In genomic region chr11:65766535-65766934, GRCh38 we compare ENCODE assay signal across 16 cellular contexts. TPM values are rescaled to one million over a fixed set of nuclear protein-coding genes. Genes with fewer than 3 reads are reported as not detected.
DNase-seq lines count a peak whose midpoint lies in the region; ATAC-seq and TF ChIP-seq lines count a peak whose summit lies in the region.
"Had no signal": no experiment of that assay in that cellular context is flagged by ENCODE, and none has a peak within 500 bp of the region (broad histone marks: within the 10 kb centered on the region; RNA-seq: fewer than 3 reads in every experiment).

No MANE protein-coding gene starts in this region.

- intact Hi-C loops in left ventricle myocardium superior (cut with micrococcal nuclease): no loop called here

- POLR2A ChIA-PET in HEK293 (lab: Yijun Ruan, JAX): no interaction called here

- no peak overlapping the region for H3K27ac ChIP-seq in HEK293 (ENCODE audit: extremely low read depth, low read depth, low read length)
- H3K27ac ChIP-seq: parathyroid adenoma had no signal

- no peaks in the 10 kb centered on the region for H3K9me3 Mint-ChIP-seq in osteocyte (ENCODE audit: unreplicated experiment)
- H3K9me3 Mint-ChIP-seq: central memory CD8-positive, alpha-beta T cell had no signal

- no peaks in the 10 kb centered on the region for H3K27me3 Mint-ChIP-seq in osteocyte (ENCODE audit: unreplicated experiment)
- H3K27me3 Mint-ChIP-seq: central memory CD8-positive, alpha-beta T cell had no signal

- ATAC-seq in HG03521 (IDR thresholded peaks at IDR 0.05; ENCODE audit: unreplicated experiment) (no peak), left ventricle myocardium superior (no peak)

- H3K36me3 Mint-ChIP-seq in osteocyte (ENCODE audit: unreplicated experiment): peaks cover 3% of the 10 kb centered on the region
- H3K36me3 Mint-ChIP-seq: mesothelial cell of epicardium had no signal

- H3K4me1 Mint-ChIP-seq in osteocyte (ENCODE audit: unreplicated experiment): peaks cover 4% of the 10 kb centered on the region
- H3K4me1 Mint-ChIP-seq: mesothelial cell of epicardium had no signal

- TF ChIP-seq CTCF in HEK293 (tag by site-specific recombination; IDR thresholded peaks at IDR 0.05) (no peak), osteocyte (IDR thresholded peaks at IDR 0.05) (no peak)

- no peaks in the 10 kb centered on the region for H3K36me3 ChIP-seq in HEK293 (ENCODE audit: control insufficient read depth in 2 of 2, insufficient read depth in 1 of 2, low read length in 2 of 2)

- no peak overlapping the region for H3K27ac Mint-ChIP-seq in osteocyte (ENCODE audit: unreplicated experiment)
- H3K27ac Mint-ChIP-seq: mesothelial cell of epicardium had no signal

- no peak overlapping the region for H3K4me3 Mint-ChIP-seq in osteocyte (ENCODE audit: unreplicated experiment)
- H3K4me3 Mint-ChIP-seq: central memory CD8-positive, alpha-beta T cell; mesothelial cell of epicardium had no signal

- no peak overlapping the region for H3K4me3 ChIP-seq in HEK293 (ENCODE audit: low read depth, low read length)

- no peaks in the 10 kb centered on the region for H3K9me3 ChIP-seq in HEK293 (ENCODE audit: control insufficient read depth, insufficient read depth, low read depth, low read length)

- CTCF ChIA-PET in HEK293 (lab: Yijun Ruan, JAX): interaction anchor here (0.6 to 2.4 kb wide), 3 partner anchors 12 to 18 kb away, joined by 3 to 10 read pairs (median 3); no protein-coding TSS in a partner anchor

- DNase-seq in NCI-H226 (peak; percentile 39), amniotic stem cell (lab: John Stamatoyannopoulos, UW) (peak; percentile 5), osteocyte (ENCODE audit: extremely low spot score, unreplicated experiment) (peak; percentile 60), anterior cingulate cortex (lab: John Stamatoyannopoulos, UW) (no peak), left ventricle myocardium superior (no peak)
- DNase-seq in stimulated activated CD4-positive, alpha-beta T cell treated with anti-CD3 and anti-CD28 coated beads, Interleukin-4, amount 100 ng/mL, for 24 hours: no peak
- DNase-seq: activated effector memory CD4-positive, alpha-beta T cell treated with Interleukin-2 at 50 U/mL for 16 hours; DMS 273 treated with DMSO at 0.1 percent for 48 hours; erythroblast; NCI-H1105 treated with DMSO at 0.1 percent for 48 hours; stimulated activated CD4-positive, alpha-beta T cell treated with anti-CD3 and anti-CD28 coated beads, Interleukin-15, amount 100 ng/mL, for 24 hours had no signal

- H3K4me1 ChIP-seq in HEK293 (ENCODE audit: control insufficient read depth, insufficient read depth, low read length): no peaks in the 10 kb centered on the region
- H3K4me1 ChIP-seq: parathyroid adenoma had no signal

TF ChIP-seq in HEK293, 187 proteins besides CTCF, POLR2A, EP300 and RAD21:
- TF ChIP-seq SP7 (tag by site-specific recombination; IDR thresholded peaks at IDR 0.05) (peak; percentile 86), ZBTB10 (tag by site-specific recombination; IDR thresholded peaks at IDR 0.05) (no peak)

RNA-seq across cellular contexts. Expression of gene AP5B1, which starts 14.2 kb away (rescaled TPM):
- 19.0 and 21.0 TPM in 2 replicates for total RNA-seq in osteocyte
- 6.7 TPM for total RNA-seq in left ventricle myocardium superior

RNA-seq across cellular contexts. Expression of gene OVOL1, which starts 20.3 kb away (rescaled TPM):
- total RNA-seq in osteocyte (not detected in 2 replicates), left ventricle myocardium superior (not detected)

RNA-seq across cellular contexts. Expression of gene RNASEH2C, which starts 45.9 kb away (rescaled TPM):
- total RNA-seq in osteocyte (54.2 and 55.6 TPM in 2 replicates), left ventricle myocardium superior (42.4 TPM)

RNA-seq across cellular contexts. Expression of gene KAT5, which starts 54.5 kb away (rescaled TPM):
- total RNA-seq in osteocyte (60.4 and 66.5 TPM in 2 replicates), left ventricle myocardium superior (50.1 TPM)

Comparison
In these comparisons a context has a peak if more than half of its experiments do, and no peak if none do; other contexts are left out.
1. DNase-seq: peak in NCI-H226 (single experiment), amniotic stem cell (single experiment) and osteocyte (single experiment); none in anterior cingulate cortex (0 of 58), left ventricle myocardium superior (single experiment) and stimulated activated CD4-positive, alpha-beta T cell treated with anti-CD3 and anti-CD28 coated beads, Interleukin-4, amount 100 ng/mL, for 24 hours (single experiment).